11 cellular contexts compared by ENCODE assay signal in genomic region chr20:12113468-12114371, GRCh38.
A peak's percentile ranks its signal among the peaks of the same experiment; 100 is the strongest.
DNase-seq lines count a peak whose midpoint lies in the region; ATAC-seq, FAIRE-seq and TF ChIP-seq lines count a peak whose summit lies in the region.
"Had no signal": no experiment of that assay in that cellular context is flagged by ENCODE, and none has a peak within 500 bp of the region (broad histone marks: within the 10 kb centered on the region; RNA-seq: fewer than 3 reads in every experiment).

No MANE protein-coding gene starts in this region.

- H3K79me2 ChIP-seq in mammary epithelial cell (ENCODE audit: insufficient read depth, low read length), result no peaks in the 10 kb centered on the region

- dilution Hi-C loops in mammary epithelial cell (cut with HindIII; ENCODE audit: low sequenced_read_pairs), result no loop called here

- no peak overlapping the region for H3K9ac ChIP-seq in mammary epithelial cell (ENCODE audit: insufficient read depth, low read length)

- H2AFZ ChIP-seq in mammary epithelial cell (ENCODE audit: low read depth, low read length), result peak overlapping the region; percentile 47

- H4K20me1 ChIP-seq in mammary epithelial cell (ENCODE audit: insufficient read depth, low read length), result no peaks in the 10 kb centered on the region

- CTCF ChIA-PET in mammary epithelial cell (lab: Charles Lee; ENCODE audit: low non-redundant PET), result no interaction called here

- H3K9me3 ChIP-seq in mammary epithelial cell (replicated peaks; ENCODE audit: insufficient read depth, low read length), result no peaks in the 10 kb centered on the region
- H3K9me3 ChIP-seq: ovary had no signal

- H3K4me1 ChIP-seq in mammary epithelial cell (ENCODE audit: insufficient read depth, low read length), result peaks cover 19% of the 10 kb centered on the region

- no TSS peak for BruUV-seq in mammary epithelial cell (replicated peaks; lab: Mats Ljungman, UMichigan)

- H3K4me2 ChIP-seq in mammary epithelial cell (ENCODE audit: insufficient read depth, low read depth, low read length), result peak overlapping the region; percentile 50

- peak; percentile 33 for DNase-seq in AG08396 (ENCODE audit: low spot score)
- DNase-seq in HTR-8/SVneo (ENCODE audit: insufficient read length, low spot score), result peak; percentile 9
- peak; percentile 53 for DNase-seq in mammary epithelial cell
- peak; percentile 52 for DNase-seq in kidney tubule cell (ENCODE audit: low spot score)
- DNase-seq in NCI-H187 treated with DMSO at 0.1 percent for 48 hours (lab: John Stamatoyannopoulos, UW), result no peak
- DNase-seq in UCSD-AML1 (lab: John Stamatoyannopoulos, UW; ENCODE audit: unreplicated experiment), result no peak
- DNase-seq in NCI-H187 (lab: John Stamatoyannopoulos, UW), result no peak
- DNase-seq: NCI-H2227 treated with DMSO at 0.1 percent for 48 hours, ovary had no signal

- no peaks in the 10 kb centered on the region for H3K36me3 ChIP-seq in mammary epithelial cell (ENCODE audit: insufficient read depth, low read length)
- H3K36me3 ChIP-seq: ovary had no signal

- no peak overlapping the region for H3K4me3 ChIP-seq in mammary epithelial cell (replicated peaks in 1 of 3; ENCODE audit: insufficient read depth in 1 of 3, low read depth in 2 of 3, low read length in 3 of 3)
- H3K4me3 ChIP-seq: ovary had no signal

- no peak for FAIRE-seq in HTR-8/SVneo (lab: Jason Lieb, UNC)

- intact Hi-C loops in mammary epithelial cell (cut with micrococcal nuclease), result no loop called here

- no peaks in the 10 kb centered on the region for H3K27me3 ChIP-seq in mammary epithelial cell (ENCODE audit: insufficient read depth, low read length)
- H3K27me3 ChIP-seq: ovary had no signal

- no peak for TF ChIP-seq CTCF in mammary epithelial cell (conservative IDR thresholded peaks at IDR 0.05 in 1 of 2, IDR thresholded peaks at IDR 0.05 in 1 of 2; ENCODE audit: extremely low read depth in 1 of 2, insufficient read depth in 1 of 2, low read depth in 1 of 2, low read length in 2 of 2)

- no peak overlapping the region for H3K27ac ChIP-seq in mammary epithelial cell (ENCODE audit: insufficient read depth, low read depth, low read length)
- H3K27ac ChIP-seq: C4-2B, ovary had no signal

- WGBS in mammary epithelial cell (ENCODE audit: low coverage, missing lambda C conversion rate), result 19% methylated on average over 7 of the region's 10 CpGs

- in situ Hi-C loops in mammary epithelial cell (cut with MboI; ENCODE audit: low sequenced_read_pairs in 2 of 2), result no loop called here

- ATAC-seq in GM21737 (IDR thresholded peaks at IDR 0.05; ENCODE audit: unreplicated experiment), result no peak

Comparison
In these comparisons a context has a peak if more than half of its experiments do, and no peak if none do; other contexts are left out.
1. DNase-seq: peak in AG08396 (single experiment), HTR-8/SVneo (single experiment), mammary epithelial cell (single experiment) and kidney tubule cell (single experiment); none in NCI-H187 treated with DMSO at 0.1 percent for 48 hours (single experiment), UCSD-AML1 (single experiment) and NCI-H187 (0 of 2).